Comparison of ENCODE assay signal across 14 cellular contexts in the genomic region with DNA sequence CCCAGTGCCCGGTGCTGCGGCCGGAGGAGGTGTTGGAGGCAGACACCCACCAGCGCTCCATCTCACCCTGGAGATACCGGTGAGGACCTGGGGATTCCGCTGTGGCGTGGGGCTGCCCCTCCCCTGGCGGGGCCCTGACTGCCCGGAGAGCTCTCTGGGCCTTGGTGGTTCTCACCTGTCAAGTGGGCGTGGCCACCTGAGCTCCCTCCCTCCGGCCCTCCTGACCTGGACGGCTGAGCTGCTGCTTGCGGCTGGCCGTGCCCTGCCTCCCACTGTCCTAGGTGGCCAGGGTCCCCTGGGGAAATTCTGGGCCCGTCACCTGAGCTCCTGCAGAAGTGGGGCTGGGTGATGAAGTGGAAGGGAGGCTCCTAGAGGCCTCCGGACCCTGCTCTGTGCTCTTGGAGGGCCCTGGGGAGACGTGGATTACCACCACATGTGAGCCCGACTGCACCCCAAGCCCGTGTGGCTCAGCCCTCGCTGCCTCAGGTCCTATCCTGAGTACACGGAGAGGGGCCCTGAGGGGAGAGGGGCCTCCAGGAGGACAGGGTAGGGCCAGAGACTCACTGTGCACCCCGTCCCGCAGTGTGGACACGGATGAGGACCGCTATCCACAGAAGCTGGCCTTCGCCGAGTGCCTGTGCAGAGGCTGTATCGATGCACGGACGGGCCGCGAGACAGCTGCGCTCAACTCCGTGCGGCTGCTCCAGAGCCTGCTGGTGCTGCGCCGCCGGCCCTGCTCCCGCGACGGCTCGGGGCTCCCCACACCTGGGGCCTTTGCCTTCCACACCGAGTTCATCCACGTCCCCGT. TPM values are rescaled to one million over a fixed set of nuclear protein-coding genes. Genes with fewer than 3 reads are reported as not detected.
DNase-seq lines count a peak whose midpoint lies in the region; ATAC-seq, FAIRE-seq and TF ChIP-seq lines count a peak whose summit lies in the region.
"Had no signal": no experiment of that assay in that cellular context is flagged by ENCODE, and none has a peak within 500 bp of the region (broad histone marks: within the 10 kb centered on the region; RNA-seq: fewer than 3 reads in every experiment).

No MANE protein-coding gene starts in this region.

- H2BK120ac ChIP-seq in mesendoderm (ENCODE audit: low read depth, low read length) = no peak overlapping the region

- H3K36me3 ChIP-seq in H7 (replicated peaks; ENCODE audit: control insufficient read depth, insufficient read depth, low read length) = no peaks in the 10 kb centered on the region
- peaks cover 11% of the 10 kb centered on the region; the same call in 1 of the 3 replicates for H3K36me3 ChIP-seq in K562 (ENCODE audit: control insufficient read depth, insufficient read depth, low read length)
- no peaks in the 10 kb centered on the region for H3K36me3 ChIP-seq in mesendoderm (ENCODE audit: control insufficient read depth, insufficient read depth, low read length)
- H3K36me3 ChIP-seq in naive thymus-derived CD4-positive, alpha-beta T cell (ENCODE audit: control insufficient read depth in 2 of 3, insufficient read depth in 3 of 3, low read length in 3 of 3) = peaks cover 0 to 17% (median 0%) of the 10 kb centered on the region in 3 experiments
- H3K36me3 ChIP-seq: WERI-Rb-1 had no signal

- POLR2A ChIA-PET in K562 (lab: Yijun Ruan, JAX) = interaction anchor here (0.6 to 2.7 kb wide), 7 partner anchors 10 to 62 kb away, joined by 3 to 13 read pairs (median 4); no protein-coding TSS in a partner anchor
- POLR2A ChIA-PET in naive thymus-derived CD4-positive, alpha-beta T cell (lab: Charles Lee) = interaction anchor here (0.5 to 3.1 kb wide), 5 partner anchors 9 to 66 kb away, joined by 3 to 11 read pairs (median 3); partner anchors contain the start of gene MVD

- H3K27ac ChIP-seq in K562 (ENCODE audit: extremely low read depth, low read depth, low read length) (no peak overlapping the region), mesendoderm (ENCODE audit: low read depth, low read length) (no peak overlapping the region)
- no peak overlapping the region for H3K27ac ChIP-seq in naive thymus-derived CD4-positive, alpha-beta T cell (ENCODE audit: low read depth, low read length)
- H3K27ac ChIP-seq: WERI-Rb-1 had no signal

- in situ Hi-C loops in K562 (cut with MboI) = no loop called here

- no peaks in the 10 kb centered on the region for H3K9me3 Mint-ChIP-seq in naive thymus-derived CD4-positive, alpha-beta T cell

- FAIRE-seq in K562 (lab: Jason Lieb, UNC) (no peak), H54 (lab: Jason Lieb, UNC) (no peak)

- H3K79me1 ChIP-seq in mesendoderm (ENCODE audit: low read length) = no peaks in the 10 kb centered on the region

- H3K27me3 ChIP-seq in H7 (ENCODE audit: control insufficient read depth, insufficient read depth, low read length) = peaks cover 10% of the 10 kb centered on the region
- peaks cover 13 to 18% of the 10 kb centered on the region in 2 experiments; a peak in 3 of 5 replicates for H3K27me3 ChIP-seq in K562 (ENCODE audit: control insufficient read depth in 2 of 2, insufficient read depth in 2 of 2, low read length in 2 of 2)
- H3K27me3 ChIP-seq in mesendoderm (ENCODE audit: insufficient read depth, low read length, poor library complexity) = peaks cover 7% of the 10 kb centered on the region
- peaks cover 0 to 6% of the 10 kb centered on the region in 2 donors for H3K27me3 ChIP-seq in naive thymus-derived CD4-positive, alpha-beta T cell (ENCODE audit: control insufficient read depth in 2 of 2, insufficient read depth in 2 of 2, low read length in 2 of 2)

- CTCF ChIA-PET in K562 (lab: Yijun Ruan, JAX; ENCODE audit: low intra/inter-chr PET ratio) = no interaction called here
- CTCF ChIA-PET in naive thymus-derived CD4-positive, alpha-beta T cell (lab: Charles Lee) = no interaction called here

- peaks cover 14% of the 10 kb centered on the region; the same call in 1 of the 2 replicates for H4K20me1 ChIP-seq in K562 (replicated peaks; ENCODE audit: control insufficient read depth, insufficient read depth, low read length)

- no peak for TF ChIP-seq POLR2A in K562 (conservative IDR thresholded peaks at IDR 0.05)
- TF ChIP-seq POLR2A in H54 (IDR thresholded peaks at IDR 0.05; ENCODE audit: low read depth, low read length) = no peak

- H3K18ac ChIP-seq in mesendoderm (ENCODE audit: low read length) = no peak overlapping the region

- no TSS peak for BruUV-seq in K562 (replicated peaks; lab: Mats Ljungman, UMichigan)

- H3K4me2 ChIP-seq in K562 (ENCODE audit: insufficient read depth, low read length) (no peak overlapping the region), mesendoderm (ENCODE audit: low read length) (no peak overlapping the region)

- ATAC-seq in K562 (peak; percentile 44), GM18519 (IDR thresholded peaks at IDR 0.05; ENCODE audit: low FRiP score, unreplicated experiment) (no peak)
- ATAC-seq in naive thymus-derived CD4-positive, alpha-beta T cell = no peak

- peaks cover 0 to 42% (median 13%) of the 10 kb centered on the region in 5 donors for H3K27me3 Mint-ChIP-seq in naive thymus-derived CD4-positive, alpha-beta T cell

- H3K79me2 ChIP-seq in K562 (ENCODE audit: control insufficient read depth, insufficient read depth, low read length) (no peaks in the 10 kb centered on the region), mesendoderm (ENCODE audit: control insufficient read depth, insufficient read depth, low read length) (no peaks in the 10 kb centered on the region)

- no peak overlapping the region for H3K4ac ChIP-seq in mesendoderm (ENCODE audit: low read depth, low read length)

- peaks cover 13 to 79% of the 10 kb centered on the region in 2 experiments for H3K4me1 ChIP-seq in K562 (replicated peaks in 1 of 2; ENCODE audit: control insufficient read depth in 2 of 2, insufficient read depth in 2 of 2, low read length in 2 of 2)
- no peaks in the 10 kb centered on the region for H3K4me1 ChIP-seq in mesendoderm (ENCODE audit: control insufficient read depth, low read depth, low read length)
- peaks cover 21 to 27% of the 10 kb centered on the region in 2 donors for H3K4me1 ChIP-seq in naive thymus-derived CD4-positive, alpha-beta T cell (ENCODE audit: control insufficient read depth in 2 of 2, insufficient read depth in 2 of 2, low read length in 2 of 2)

- peak; percentile 91 for DNase-seq in COLO668 (lab: John Stamatoyannopoulos, UW; ENCODE audit: unreplicated experiment)
- DNase-seq in H7 = peak; percentile 97
- DNase-seq in K562 (ENCODE audit: extremely low read depth in 1 of 4, low spot score in 3 of 4) = peak in 2 of 4 experiments; percentile 60 to 69
- DNase-seq in mesendoderm = peak; percentile 65
- no peak for DNase-seq in cerebellum (ENCODE audit: low spot score)
- no peak for DNase-seq in naive thymus-derived CD4-positive, alpha-beta T cell
- no peak for DNase-seq in H54 (ENCODE audit: insufficient read length, low spot score)
- DNase-seq: activated effector memory CD4-positive, alpha-beta T cell treated with Interleukin-2 at 50 U/mL for 16 hours; midbrain; PC-3; WERI-Rb-1 had no signal

- no peak overlapping the region for H3K56ac ChIP-seq in mesendoderm (ENCODE audit: low read length)

- peak overlapping the region; percentile 47; the same call in 1 of the 2 replicates for H2AFZ ChIP-seq in K562 (ENCODE audit: low read depth, low read length)

- H3K36me3 Mint-ChIP-seq in naive thymus-derived CD4-positive, alpha-beta T cell = peaks cover 0 to 7% (median 0%) of the 10 kb centered on the region in 5 donors

- H3K4me1 Mint-ChIP-seq in naive thymus-derived CD4-positive, alpha-beta T cell = peaks cover 27 to 50% (median 33%) of the 10 kb centered on the region in 7 donors

- no peak overlapping the region for H3K4me3 ChIP-seq in H7 (ENCODE audit: insufficient read depth, low read depth, low read length)
- H3K4me3 ChIP-seq in K562 = no peak overlapping the region
- H3K4me3 ChIP-seq in mesendoderm (ENCODE audit: low read length) = no peak overlapping the region
- no peak overlapping the region for H3K4me3 ChIP-seq in naive thymus-derived CD4-positive, alpha-beta T cell (ENCODE audit: low read length)

- no peak overlapping the region for H4K5ac ChIP-seq in mesendoderm (ENCODE audit: low read length)

- WGBS in K562 (ENCODE audit: insufficient coverage, low coverage, missing lambda C conversion rate) = 24% methylated on average over 45 of the region's 45 CpGs
- no CpG with 5 or more reads among the region's 45 CpGs for WGBS in mesendoderm (ENCODE audit: extremely low coverage, insufficient coverage, low lambda C conversion rate)

- H2BK5ac ChIP-seq in mesendoderm (ENCODE audit: low read length) = no peak overlapping the region

- no peak overlapping the region for H4K8ac ChIP-seq in mesendoderm (ENCODE audit: low read depth, low read length)

- H3K9ac ChIP-seq in K562 (ENCODE audit: insufficient read depth in 1 of 2, low read depth in 2 of 2, low read length in 2 of 2) = peak overlapping the region in 1 of 2 experiments; percentile 81; a peak in 2 of 4 replicates
- no peak overlapping the region for H3K9ac ChIP-seq in mesendoderm (ENCODE audit: low read length)

- intact Hi-C loops in K562 (cut with micrococcal nuclease) = no loop called here
- intact Hi-C loops in naive thymus-derived CD4-positive, alpha-beta T cell (cut with micrococcal nuclease) = loop anchor here in 1 of 2 donors (5.0 kb wide), 2 partner anchors 63 to 67 kb away; partner anchors contain the start of gene ZC3H18

- H3K9me3 ChIP-seq in K562 (replicated peaks; ENCODE audit: control insufficient read depth, insufficient read depth, low read depth, low read length) = no peaks in the 10 kb centered on the region
- no peaks in the 10 kb centered on the region for H3K9me3 ChIP-seq in naive thymus-derived CD4-positive, alpha-beta T cell (ENCODE audit: control insufficient read depth in 2 of 3, low read length in 3 of 3)

- TF ChIP-seq CTCF in K562 (IDR thresholded peaks at IDR 0.05 in 2 of 3, conservative IDR thresholded peaks at IDR 0.05 in 1 of 3; ENCODE audit: insufficient read depth in 2 of 3, low read depth in 1 of 3, low read length in 3 of 3) = no peak

- H3K23ac ChIP-seq in mesendoderm (ENCODE audit: low read length) = no peak overlapping the region

- no peak overlapping the region for H2AK5ac ChIP-seq in mesendoderm (ENCODE audit: low read length)

- H2BK15ac ChIP-seq in mesendoderm (replicated peaks; ENCODE audit: low read depth) = no peak overlapping the region

- peak overlapping the region in 3 of 10 donors; percentile 43 to 63 (median 56) for H3K4me3 Mint-ChIP-seq in naive thymus-derived CD4-positive, alpha-beta T cell

- H3K9me1 ChIP-seq in K562 (ENCODE audit: control insufficient read depth, insufficient read depth, low read length) = no peaks in the 10 kb centered on the region

- no peak overlapping the region for H3K27ac Mint-ChIP-seq in naive thymus-derived CD4-positive, alpha-beta T cell

- TF ChIP-seq EP300 in K562 (IDR thresholded peaks at IDR 0.05; ENCODE audit: low read length) = no peak

- TF ChIP-seq RAD21 in K562 (CRISPR knock-in tag; conservative IDR thresholded peaks at IDR 0.05 in 1 of 2, IDR thresholded peaks at IDR 0.05 in 1 of 2) = no peak

RNA-seq across cellular contexts. Expression of gene IL17C, which starts 1.1 kb away (rescaled TPM):
- 0.14 and 0.30 TPM in 2 replicates for total RNA-seq in H7 (2014; rRNA removed; shearing (Covaris generic))
- total RNA-seq in K562 (2011; cell fraction: chromatin; rRNA removed; ENCODE audit: low replicate concordance) = not detected in 2 replicates
- not detected in 2 replicates for total RNA-seq in K562 (2011; cell fraction: nucleolus; rRNA removed)
- not detected in 2 replicates for total RNA-seq in K562 (2011; cell fraction: nucleoplasm; rRNA removed)
- total RNA-seq in K562 (2014; rRNA removed) (not detected in 2 replicates), K562 (2014; rRNA removed; fragmentation: Illumina TruSeq; extraction: Trizol) (not detected in 2 replicates), K562 (2015; rRNA removed; fragmentation: Illumina TruSeq; extraction: Trizol) (not detected in 2 replicates), K562 (2021) (not detected in 2 replicates), cerebellum (not detected)
- polyA plus RNA-seq in K562 (2011; rRNA removed) (not detected in 2 replicates), K562 (2014; fragmentation: Illumina TruSeq; extraction: Trizol) (not detected in 2 replicates), K562 (2014; fragmentation: Nextera tagmentation; extraction: Ambion mirVana) (not detected), K562 (2014; rRNA removed) (not detected in 2 replicates)
- not detected in 2 replicates for polyA plus RNA-seq in K562 (2011; cell fraction: cytosol; rRNA removed)
- 0.21 TPM in 1 of 2 replicates, not detected in the other for polyA plus RNA-seq in K562 (2011; cell fraction: nucleus; rRNA removed)
- polyA plus RNA-seq in K562 (2012) = not detected in 2 replicates
- not detected in 2 replicates for polyA minus RNA-seq in K562 (2011; rRNA and poly(A)+ RNA removed)
- polyA minus RNA-seq in K562 (2011; cell fraction: cytosol; rRNA and poly(A)+ RNA removed) = not detected in 2 replicates
- not detected in 2 replicates for polyA minus RNA-seq in K562 (2011; cell fraction: nucleus; rRNA and poly(A)+ RNA removed)
- 0.15 TPM for polyA plus RNA-seq in mesendoderm (2013, experiment 1 of 2)
- polyA plus RNA-seq in mesendoderm (2013, experiment 2 of 2) = 0.21 TPM
- total RNA-seq in naive thymus-derived CD4-positive, alpha-beta T cell = under 1 TPM in 1 of 5 experiments, not detected in 4; 0.37 TPM
- polyA plus RNA-seq in naive thymus-derived CD4-positive, alpha-beta T cell = not detected
- total RNA-seq: M059J, PC-3, skeletal muscle tissue had no signal

RNA-seq across cellular contexts. Expression of gene CYBA, which starts 11.4 kb away (rescaled TPM):
- 199 and 215 TPM in 2 replicates for total RNA-seq in H7 (2014; rRNA removed; shearing (Covaris generic))
- 136 and 579 TPM in 2 replicates for total RNA-seq in K562 (2011; cell fraction: chromatin; rRNA removed; ENCODE audit: low replicate concordance)
- total RNA-seq in K562 (2011; cell fraction: nucleolus; rRNA removed) = 819 and 943 TPM in 2 replicates
- total RNA-seq in K562 (2011; cell fraction: nucleoplasm; rRNA removed) = 427 and 435 TPM in 2 replicates
- total RNA-seq in K562 (2014; rRNA removed) = 683 and 757 TPM in 2 replicates
- total RNA-seq in K562 (2014; rRNA removed; fragmentation: Illumina TruSeq; extraction: Trizol) = 44.5 and 72.5 TPM in 2 replicates
- 196 and 239 TPM in 2 replicates for total RNA-seq in K562 (2015; rRNA removed; fragmentation: Illumina TruSeq; extraction: Trizol)
- 384 and 422 TPM in 2 replicates for total RNA-seq in K562 (2021)
- polyA plus RNA-seq in K562 (2011; rRNA removed) = 93.0 and 157 TPM in 2 replicates
- polyA plus RNA-seq in K562 (2011; cell fraction: cytosol; rRNA removed) = 366 and 963 TPM in 2 replicates
- polyA plus RNA-seq in K562 (2011; cell fraction: nucleus; rRNA removed) = 349 and 566 TPM in 2 replicates
- polyA plus RNA-seq in K562 (2012) = 346 and 377 TPM in 2 replicates
- 63.5 and 240 TPM in 2 replicates for polyA plus RNA-seq in K562 (2014; fragmentation: Illumina TruSeq; extraction: Trizol)
- polyA plus RNA-seq in K562 (2014; fragmentation: Nextera tagmentation; extraction: Ambion mirVana) = under 1 TPM; 0.34 to 0.45 TPM
- polyA plus RNA-seq in K562 (2014; rRNA removed) = 519 and 579 TPM in 2 replicates
- polyA minus RNA-seq in K562 (2011; rRNA and poly(A)+ RNA removed) = 40.1 and 80.4 TPM in 2 replicates
- polyA minus RNA-seq in K562 (2011; cell fraction: cytosol; rRNA and poly(A)+ RNA removed) = 249 and 254 TPM in 2 replicates
- polyA minus RNA-seq in K562 (2011; cell fraction: nucleus; rRNA and poly(A)+ RNA removed) = 78.6 and 83.5 TPM in 2 replicates
- polyA plus RNA-seq in mesendoderm (2013, experiment 1 of 2) = 78.8 TPM
- polyA plus RNA-seq in mesendoderm (2013, experiment 2 of 2) = 83.5 TPM
- total RNA-seq in cerebellum = 23.3 TPM
- total RNA-seq in naive thymus-derived CD4-positive, alpha-beta T cell = 100 to 1,000 TPM; 240 to 498 (median 281) TPM
- polyA plus RNA-seq in naive thymus-derived CD4-positive, alpha-beta T cell = 100 to 1,000 TPM; 454 to 537 TPM
- total RNA-seq: M059J, PC-3 had no signal

RNA-seq across cellular contexts. Expression of gene MVD, which starts 23.5 kb away (rescaled TPM):
- 98.8 and 100 TPM in 2 replicates for total RNA-seq in H7 (2014; rRNA removed; shearing (Covaris generic))
- 321 and 787 TPM in 2 replicates for total RNA-seq in K562 (2011; cell fraction: chromatin; rRNA removed; ENCODE audit: low replicate concordance)
- 569 and 688 TPM in 2 replicates for total RNA-seq in K562 (2011; cell fraction: nucleolus; rRNA removed)
- total RNA-seq in K562 (2011; cell fraction: nucleoplasm; rRNA removed) = 436 and 479 TPM in 2 replicates
- total RNA-seq in K562 (2014; rRNA removed) = 89.2 and 121 TPM in 2 replicates
- total RNA-seq in K562 (2014; rRNA removed; fragmentation: Illumina TruSeq; extraction: Trizol) = 17.6 and 26.6 TPM in 2 replicates
- total RNA-seq in K562 (2015; rRNA removed; fragmentation: Illumina TruSeq; extraction: Trizol) = 45.3 and 45.5 TPM in 2 replicates
- total RNA-seq in K562 (2021) = 126 and 141 TPM in 2 replicates
- polyA plus RNA-seq in K562 (2011; rRNA removed) = 53.9 and 168 TPM in 2 replicates
- polyA plus RNA-seq in K562 (2011; cell fraction: cytosol; rRNA removed) = 114 and 126 TPM in 2 replicates
- polyA plus RNA-seq in K562 (2011; cell fraction: nucleus; rRNA removed) = 587 and 718 TPM in 2 replicates
- 111 and 112 TPM in 2 replicates for polyA plus RNA-seq in K562 (2012)
- polyA plus RNA-seq in K562 (2014; fragmentation: Illumina TruSeq; extraction: Trizol) = 32.9 and 65.4 TPM in 2 replicates
- polyA plus RNA-seq in K562 (2014; fragmentation: Nextera tagmentation; extraction: Ambion mirVana) = 10 to 100 TPM; 12.2 to 15.4 TPM
- polyA plus RNA-seq in K562 (2014; rRNA removed) = 65.6 and 82.5 TPM in 2 replicates
- 19.0 and 22.9 TPM in 2 replicates for polyA minus RNA-seq in K562 (2011; rRNA and poly(A)+ RNA removed)
- 57.7 and 136 TPM in 2 replicates for polyA minus RNA-seq in K562 (2011; cell fraction: cytosol; rRNA and poly(A)+ RNA removed)
- 78.2 and 151 TPM in 2 replicates for polyA minus RNA-seq in K562 (2011; cell fraction: nucleus; rRNA and poly(A)+ RNA removed)
- 73.3 TPM for polyA plus RNA-seq in mesendoderm (2013, experiment 1 of 2)
- 73.9 TPM for polyA plus RNA-seq in mesendoderm (2013, experiment 2 of 2)
- total RNA-seq in cerebellum = 24.1 TPM
- total RNA-seq in naive thymus-derived CD4-positive, alpha-beta T cell = 10 to 100 TPM; 37.7 to 66.9 (median 42.7) TPM
- polyA plus RNA-seq in naive thymus-derived CD4-positive, alpha-beta T cell = 10 to 100 TPM; 12.9 to 23.5 TPM

RNA-seq across cellular contexts. Expression of gene SNAI3, which starts 46.9 kb away (rescaled TPM):
- total RNA-seq in H7 (2014; rRNA removed; shearing (Covaris generic)) = 2.0 and 2.9 TPM in 2 replicates
- total RNA-seq in K562 (2011; cell fraction: chromatin; rRNA removed; ENCODE audit: low replicate concordance) = 0.79 and 2.9 TPM in 2 replicates
- total RNA-seq in K562 (2011; cell fraction: nucleolus; rRNA removed) = 3.2 and 3.7 TPM in 2 replicates
- total RNA-seq in K562 (2011; cell fraction: nucleoplasm; rRNA removed) = 0.95 and 1.1 TPM in 2 replicates
- total RNA-seq in K562 (2014; rRNA removed) (2.7 and 4.1 TPM in 2 replicates), K562 (2014; rRNA removed; fragmentation: Illumina TruSeq; extraction: Trizol) (0.15 and 0.19 TPM in 2 replicates), K562 (2015; rRNA removed; fragmentation: Illumina TruSeq; extraction: Trizol) (0.72 and 0.87 TPM in 2 replicates), K562 (2021) (2.5 and 3.1 TPM in 2 replicates), cerebellum (not detected)
- polyA plus RNA-seq in K562 (2011; rRNA removed) (0.88 and 3.0 TPM in 2 replicates), K562 (2014; fragmentation: Illumina TruSeq; extraction: Trizol) (0.70 and 1.9 TPM in 2 replicates), K562 (2014; fragmentation: Nextera tagmentation; extraction: Ambion mirVana) (under 1 TPM in 1 of 2 experiments, not detected in 1; 0.04 TPM), K562 (2014; rRNA removed) (1.5 and 2.1 TPM in 2 replicates)
- 3.2 and 5.5 TPM in 2 replicates for polyA plus RNA-seq in K562 (2011; cell fraction: cytosol; rRNA removed)
- polyA plus RNA-seq in K562 (2011; cell fraction: nucleus; rRNA removed) = 2.9 and 3.8 TPM in 2 replicates
- 0.95 and 1.2 TPM in 2 replicates for polyA plus RNA-seq in K562 (2012)
- 0.42 and 0.87 TPM in 2 replicates for polyA minus RNA-seq in K562 (2011; rRNA and poly(A)+ RNA removed)
- 1.9 and 3.5 TPM in 2 replicates for polyA minus RNA-seq in K562 (2011; cell fraction: cytosol; rRNA and poly(A)+ RNA removed)
- polyA minus RNA-seq in K562 (2011; cell fraction: nucleus; rRNA and poly(A)+ RNA removed) = 1.5 and 2.3 TPM in 2 replicates
- polyA plus RNA-seq in mesendoderm (2013, experiment 1 of 2) = 1.3 TPM
- 1.3 TPM for polyA plus RNA-seq in mesendoderm (2013, experiment 2 of 2)
- total RNA-seq in naive thymus-derived CD4-positive, alpha-beta T cell = 10 to 100 TPM in 1 of 5 experiments, 1 to 10 TPM in 4; 2.7 to 13.0 (median 6.1) TPM
- polyA plus RNA-seq in naive thymus-derived CD4-positive, alpha-beta T cell = 10 to 100 TPM in 1 of 2 donors, 1 to 10 TPM in 1; 6.5 to 13.5 TPM
- total RNA-seq: M059J had no signal

Comparison
In these comparisons a context has a peak if more than half of its experiments do, and no peak if none do; other contexts are left out.
1. DNase-seq: peak in COLO668 (single experiment), H7 (single experiment) and mesendoderm (single experiment); none in cerebellum (single experiment), naive thymus-derived CD4-positive, alpha-beta T cell (0 of 9) and H54 (single experiment).